In the genomic region with DNA sequence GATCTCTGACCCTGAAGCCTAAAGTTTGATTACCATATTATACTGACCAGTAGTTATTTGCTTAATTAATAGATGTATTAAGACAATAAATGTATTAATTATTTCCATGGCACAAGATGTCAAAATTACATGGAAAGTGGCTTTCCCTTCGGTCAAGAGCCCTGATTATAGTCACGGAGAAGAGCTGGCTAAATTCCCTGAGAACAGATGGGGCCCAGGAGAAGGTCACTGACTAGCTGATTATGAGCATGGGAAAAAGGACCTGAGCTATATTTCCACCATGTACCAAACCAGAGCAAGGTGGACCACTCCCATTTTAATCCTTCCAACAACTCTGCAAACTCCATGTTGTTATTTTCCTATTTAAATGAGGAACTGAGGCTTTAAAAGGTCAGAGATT, we compare ENCODE assay signal across 23 cellular contexts. TPM values are rescaled to one million over a fixed set of nuclear protein-coding genes. Genes with fewer than 3 reads are reported as not detected.
"Had no signal": no experiment of that assay in that cellular context is flagged by ENCODE, and none has a peak within 500 bp of the region (broad histone marks: within the 10 kb centered on the region; RNA-seq: fewer than 3 reads in every experiment).

No MANE protein-coding gene starts in this region.

- H3K27ac ChIP-seq: HL-60, KMS-11, SJSA1, SK-N-MC had no signal

- H3K4me3 Mint-ChIP-seq: IgD-negative memory B cell had no signal

- H3K4me1 ChIP-seq: SJSA1 had no signal

- H3K36me3 Mint-ChIP-seq: IgD-negative memory B cell had no signal

- ATAC-seq: K562 had no signal

- DNase-seq: Kasumi-1, MM.1S, NCI-H1092 treated with DMSO at 0.1 percent for 48 hours, NCI-H1436, NCI-H187, NCI-H2029, NCI-H2081 treated with DMSO at 0.1 percent for 48 hours, NCI-H2171 treated with DMSO at 0.1 percent for 48 hours, NCI-H345, NCI-H446 treated with DMSO at 0.1 percent for 48 hours, NCI-H510A treated with DMSO at 0.1 percent for 48 hours, NCI-H69, Right ventricle myocardium superior, RPMI8226, SIG-M5 had no signal

- H3K27ac Mint-ChIP-seq: IgD-negative memory B cell had no signal

- H3K9me3 Mint-ChIP-seq: IgD-negative memory B cell had no signal

- H3K4me3 ChIP-seq: K562, SJSA1, SK-N-MC had no signal

- H3K9ac ChIP-seq: KMS-11 had no signal

- H3K27me3 ChIP-seq: SJSA1 had no signal

- H3K9me3 ChIP-seq: SJSA1 had no signal

- H3K4me2 ChIP-seq: KMS-11 had no signal

- H3K36me3 ChIP-seq: SJSA1 had no signal

RNA-seq across cellular contexts. Expression of a gene that starts 53.5 kb away (rescaled TPM):
- total RNA-seq: K562; M059J; Right ventricle myocardium superior; SJSA1; T-helper 1 cell treated with Interleukin-12 subunit alpha and Interleukin-12 subunit beta and Interleukin-4 antibody, amounts not matched to agents 30 ng/mL and 1 ng/mL, for 36 hours had no signal
